8 cellular contexts compared by ENCODE assay signal in the genomic region with DNA sequence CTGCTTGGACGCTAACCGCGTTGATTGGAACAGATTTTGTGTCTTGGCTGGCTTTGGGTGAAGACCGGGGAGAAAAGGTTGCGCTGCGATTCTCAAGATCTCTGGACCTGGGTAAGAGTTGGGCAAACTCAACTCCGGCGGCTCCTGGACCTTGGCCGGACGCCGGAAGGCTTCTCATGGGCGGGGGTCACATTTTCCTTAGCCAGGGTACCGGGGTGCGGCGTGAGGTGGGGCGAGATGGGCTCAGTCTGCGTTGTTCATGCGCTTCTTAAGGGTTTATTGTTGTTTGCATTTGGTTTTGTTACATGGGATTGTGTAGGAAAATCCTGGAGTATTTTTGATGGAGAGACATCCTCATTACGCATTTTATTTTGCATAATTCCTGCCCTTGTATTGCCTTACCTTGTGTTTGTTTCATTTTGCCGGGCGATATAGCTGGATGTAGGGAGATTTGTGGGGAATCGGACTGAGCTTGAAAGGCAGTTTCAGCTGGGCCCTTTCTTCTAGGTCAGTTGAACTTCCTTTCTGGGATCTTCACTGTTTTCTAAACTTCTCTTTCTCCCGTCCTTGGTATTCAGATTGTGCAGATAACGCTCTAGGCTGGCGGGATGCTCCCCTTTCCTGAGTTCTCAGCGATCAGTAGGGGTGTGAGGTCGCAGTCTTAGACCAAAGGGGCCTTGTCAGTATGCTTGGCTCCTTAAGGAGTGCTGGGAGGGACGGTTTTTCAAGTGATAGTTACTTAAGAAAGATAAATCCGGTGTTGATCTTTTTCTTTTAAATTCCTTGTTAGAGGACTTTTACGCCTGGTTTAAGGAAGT. TPM values are rescaled to one million over a fixed set of nuclear protein-coding genes. Genes with fewer than 3 reads are reported as not detected.
A peak's percentile ranks its signal among the peaks of the same experiment; 100 is the strongest.
DNase-seq lines count a peak whose midpoint lies in the region; ATAC-seq and TF ChIP-seq lines count a peak whose summit lies in the region.
"Had no signal": no experiment of that assay in that cellular context is flagged by ENCODE, and none has a peak within 500 bp of the region (broad histone marks: within the 10 kb centered on the region; RNA-seq: fewer than 3 reads in every experiment).

No MANE protein-coding gene starts in this region.

- peaks cover 6% of the 10 kb centered on the region for H3K27me3 ChIP-seq in muscle layer of duodenum (ENCODE audit: low read depth, low read length)

- H3K4me1 Mint-ChIP-seq in endothelial cell (ENCODE audit: unreplicated experiment) (peaks cover 13% of the 10 kb centered on the region), T-cell (peaks cover 9 to 15% (median 12%) of the 10 kb centered on the region in 3 donors)
- H3K4me1 Mint-ChIP-seq in effector memory CD8-positive, alpha-beta T cell (ENCODE audit: low read depth in 2 of 2), result peaks cover 0 to 5% of the 10 kb centered on the region in 2 donors

- H3K4me3 Mint-ChIP-seq in endothelial cell (ENCODE audit: unreplicated experiment) (peak overlapping the region; percentile 92), T-cell (peak overlapping the region in 1 of 3 donors; percentile 53)
- H3K4me3 Mint-ChIP-seq in effector memory CD8-positive, alpha-beta T cell, result no peak overlapping the region

- H3K4me1 ChIP-seq in muscle layer of duodenum (ENCODE audit: control insufficient read depth in 1 of 2, insufficient read depth in 2 of 2, low read length in 2 of 2), result peaks cover 0 to 8% of the 10 kb centered on the region in 2 donors

- H3K36me3 Mint-ChIP-seq in endothelial cell (ENCODE audit: low read depth, unreplicated experiment), result no peaks in the 10 kb centered on the region
- H3K36me3 Mint-ChIP-seq in T-cell, result no peaks in the 10 kb centered on the region
- no peaks in the 10 kb centered on the region for H3K36me3 Mint-ChIP-seq in effector memory CD8-positive, alpha-beta T cell (ENCODE audit: insufficient read depth)

- DNase-seq in RPMI7951 (ENCODE audit: low read depth), result peak; percentile 37
- no peak for DNase-seq in endothelial cell (ENCODE audit: low spot score)
- DNase-seq in T-cell, result no peak
- DNase-seq in effector memory CD8-positive, alpha-beta T cell, result no peak
- DNase-seq: activated CD4-positive, alpha-beta T cell treated with anti-CD3 and anti-CD28 coated beads for 1 hour had no signal

- peaks cover 0 to 2% of the 10 kb centered on the region in 2 donors for H3K9me3 ChIP-seq in muscle layer of duodenum (ENCODE audit: control insufficient read depth in 1 of 2, low read length in 2 of 2)

- no peaks in the 10 kb centered on the region for H3K36me3 ChIP-seq in muscle layer of duodenum (ENCODE audit: control insufficient read depth in 1 of 2, insufficient read depth in 2 of 2, low read length in 2 of 2)

- H3K27ac Mint-ChIP-seq in endothelial cell (ENCODE audit: unreplicated experiment), result no peak overlapping the region
- no peak overlapping the region for H3K27ac Mint-ChIP-seq in T-cell
- no peak overlapping the region for H3K27ac Mint-ChIP-seq in effector memory CD8-positive, alpha-beta T cell

- no peaks in the 10 kb centered on the region for H3K9me3 Mint-ChIP-seq in endothelial cell (ENCODE audit: unreplicated experiment)
- peaks cover 4 to 12% (median 4%) of the 10 kb centered on the region in 3 donors for H3K9me3 Mint-ChIP-seq in T-cell
- H3K9me3 Mint-ChIP-seq in effector memory CD8-positive, alpha-beta T cell, result peaks cover 0 to 3% of the 10 kb centered on the region in 2 donors

- H3K27ac ChIP-seq in muscle layer of duodenum (ENCODE audit: low read length) (no peak overlapping the region), temporal lobe (ENCODE audit: low read depth, low read length) (peak overlapping the region; percentile 91)

- no peaks in the 10 kb centered on the region for H3K27me3 Mint-ChIP-seq in endothelial cell (ENCODE audit: unreplicated experiment)
- H3K27me3 Mint-ChIP-seq in T-cell, result peaks cover 59 to 65% of the 10 kb centered on the region in 2 donors
- peaks cover 65 to 72% of the 10 kb centered on the region in 2 donors for H3K27me3 Mint-ChIP-seq in effector memory CD8-positive, alpha-beta T cell

- ATAC-seq in T-cell (replicated peaks in 1 of 4), result no peak
- no peak for ATAC-seq in effector memory CD8-positive, alpha-beta T cell (replicated peaks)
- ATAC-seq in HG02938 (IDR thresholded peaks at IDR 0.05; ENCODE audit: unreplicated experiment), result no peak

- no peak for TF ChIP-seq CTCF in endothelial cell (IDR thresholded peaks at IDR 0.05; ENCODE audit: unreplicated experiment)

- peak overlapping the region; percentile 31 to 64 for H3K4me3 ChIP-seq in muscle layer of duodenum (ENCODE audit: low read depth in 1 of 2, low read length in 2 of 2)

- CTCF ChIA-PET in T-cell (lab: Charles Lee), result no interaction called here

- POLR2A ChIA-PET in T-cell (lab: Charles Lee), result no interaction called here

RNA-seq across cellular contexts. Expression of a gene that starts 0.6 kb away (rescaled TPM):
- total RNA-seq in RPMI7951 (2014; rRNA removed; shearing (Covaris generic)), result 9.7 and 13.7 TPM in 2 replicates
- total RNA-seq in endothelial cell (ENCODE audit: unreplicated experiment) (5.6 TPM), temporal lobe (19.7 TPM), T-cell (under 1 TPM in 3 of 5 donors, not detected in 2; 0.06 to 0.89 (median 0.47) TPM)
